8 cellular contexts compared by ENCODE assay signal in genomic region chr17:45052052-45052772, GRCh38. TPM values are rescaled to one million over a fixed set of nuclear protein-coding genes. Genes with fewer than 3 reads are reported as not detected.
DNase-seq lines count a peak whose midpoint lies in the region; ATAC-seq and TF ChIP-seq lines count a peak whose summit lies in the region.

No MANE protein-coding gene starts in this region.

- no peaks in the 10 kb centered on the region for H3K9me3 Mint-ChIP-seq in memory B cell

- H3K4me3 Mint-ChIP-seq in memory B cell = peak overlapping the region; percentile 70

- peaks cover 19% of the 10 kb centered on the region for H3K4me1 Mint-ChIP-seq in memory B cell

- intact Hi-C loops in colonic mucosa (cut with DNase I) = no loop called here

- peaks cover 7% of the 10 kb centered on the region for H3K4me1 ChIP-seq in colonic mucosa

- TF ChIP-seq CTCF in VCaP (conservative IDR thresholded peaks at IDR 0.05) = no peak
- no peak for TF ChIP-seq CTCF in colonic mucosa (IDR thresholded peaks at IDR 0.05)

- H3K27me3 Mint-ChIP-seq in memory B cell = no peaks in the 10 kb centered on the region

- ATAC-seq in memory B cell (ENCODE audit: low read depth) (no peak), GM21619 (IDR thresholded peaks at IDR 0.05; ENCODE audit: unreplicated experiment) (no peak), GM21390 (IDR thresholded peaks at IDR 0.05; ENCODE audit: unreplicated experiment) (no peak)

- H3K4me3 ChIP-seq in GM08714 (ENCODE audit: low read length) (peak overlapping the region; percentile 64), colonic mucosa (peak overlapping the region; percentile 46)

- peak overlapping the region; percentile 78 to 90 for H3K9ac ChIP-seq in colonic mucosa (ENCODE audit: low read depth in 2 of 2, low read length in 2 of 2)

- peak; percentile 35 for DNase-seq in NCI-H146 treated with DMSO at 0.1 percent for 48 hours (lab: John Stamatoyannopoulos, UW; ENCODE audit: unreplicated experiment)
- peak; percentile 55 for DNase-seq in colonic mucosa
- no peak for DNase-seq in memory B cell (ENCODE audit: low spot score in 2 of 2)
- DNase-seq in stimulated activated naive CD4-positive, alpha-beta T cell (lab: John Stamatoyannopoulos, UW) = peak; percentile 29 to 66 (median 51)

- H3K9me3 ChIP-seq in colonic mucosa = no peaks in the 10 kb centered on the region

- H3K27ac Mint-ChIP-seq in memory B cell = no peak overlapping the region

- no peaks in the 10 kb centered on the region for H3K27me3 ChIP-seq in colonic mucosa

- no peaks in the 10 kb centered on the region for H3K36me3 ChIP-seq in colonic mucosa

- no peaks in the 10 kb centered on the region for H3K36me3 Mint-ChIP-seq in memory B cell

- H3K27ac ChIP-seq in VCaP (peak overlapping the region; percentile 88), colonic mucosa (peak overlapping the region; percentile 78)

RNA-seq across cellular contexts. Expression of gene DCAKD, which starts 0.8 kb away (rescaled TPM):
- 10 to 100 TPM; 20.2 to 46.8 TPM for total RNA-seq in colonic mucosa

RNA-seq across cellular contexts. Expression of gene NMT1, which starts 8.9 kb away (rescaled TPM):
- 100 to 1,000 TPM in 1 of 2 donors, 10 to 100 TPM in 1; 68.0 to 127 TPM for total RNA-seq in colonic mucosa

Comparison
In these comparisons a context has a peak if more than half of its experiments do, and no peak if none do; other contexts are left out.
1. DNase-seq: peak in NCI-H146 treated with DMSO at 0.1 percent for 48 hours (single experiment), colonic mucosa (single experiment) and stimulated activated naive CD4-positive, alpha-beta T cell (6 of 6); none in memory B cell (0 of 2).